In genomic region chr5:69024241-69024651, GRCh38 we compare ENCODE assay signal across 8 cellular contexts.
DNase-seq lines count a peak whose midpoint lies in the region; ATAC-seq and TF ChIP-seq lines count a peak whose summit lies in the region.

No MANE protein-coding gene starts in this region.

- no peak overlapping the region for H3K4me3 ChIP-seq in kidney epithelial cell (ENCODE audit: low read depth, low read length)

- no peaks in the 10 kb centered on the region for H3K36me3 ChIP-seq in kidney epithelial cell (ENCODE audit: control insufficient read depth, insufficient read depth, low read length)

- peaks cover 2% of the 10 kb centered on the region for H3K27me3 ChIP-seq in kidney epithelial cell (ENCODE audit: control insufficient read depth, insufficient read depth, low read length)

- TF ChIP-seq CTCF in GM12873 (IDR thresholded peaks at IDR 0.05; ENCODE audit: insufficient read depth, low read depth, low read length, missing control alignments) (peak; percentile 71), kidney epithelial cell (IDR thresholded peaks at IDR 0.05; ENCODE audit: insufficient read depth, low read length, poor library complexity, severe bottlenecking) (peak; percentile 56)

- DNase-seq in Ammon's horn (ENCODE audit: low spot score) (peak; percentile 62), NCI-H69 (lab: John Stamatoyannopoulos, UW) (peak; percentile 82), astrocyte of the hippocampus (ENCODE audit: low read depth, low spot score) (peak; percentile 18), kidney epithelial cell (ENCODE audit: low read depth) (no peak)

- ATAC-seq in HG03439 (IDR thresholded peaks at IDR 0.05; ENCODE audit: unreplicated experiment) (no peak), HG02970 (IDR thresholded peaks at IDR 0.05; ENCODE audit: low FRiP score, unreplicated experiment) (no peak), GM18873 (IDR thresholded peaks at IDR 0.05; ENCODE audit: low FRiP score, unreplicated experiment) (no peak)
